1 cellular context compared by ENCODE assay signal in genomic region chr12:119115296-119115905, GRCh38.
TF ChIP-seq lines count a peak whose summit lies in the region.

No MANE protein-coding gene starts in this region.

TF ChIP-seq in HEK293, 187 proteins besides CTCF, POLR2A, EP300 and RAD21 (continued from another document):
- TF ChIP-seq PATZ1 (tag by site-specific recombination; IDR thresholded peaks at IDR 0.05), result no peak
- TF ChIP-seq INSM2 (tag by site-specific recombination; IDR thresholded peaks at IDR 0.05), result no peak
- no peak for TF ChIP-seq ZXDB (tag by site-specific recombination; IDR thresholded peaks at IDR 0.05)
- TF ChIP-seq ATF2 (tag by site-specific recombination; IDR thresholded peaks at IDR 0.05; ENCODE audit: low read depth), result no peak
- TF ChIP-seq ZNF660 (tag by site-specific recombination; IDR thresholded peaks at IDR 0.05), result 0 out of 2 replicates have a peak, but pooled peaks have one; percentile 20
- TF ChIP-seq KLF16 (tag by site-specific recombination; IDR thresholded peaks at IDR 0.05), result no peak
- TF ChIP-seq ZNF654 (tag by site-specific recombination; IDR thresholded peaks at IDR 0.05; ENCODE audit: low read depth), result peak; percentile 46
- TF ChIP-seq ZNF76 (tag by site-specific recombination; IDR thresholded peaks at IDR 0.05; ENCODE audit: borderline replicate concordance, low read depth), result no peak
- TF ChIP-seq ZNF132 (tag by site-specific recombination; IDR thresholded peaks at IDR 0.05; ENCODE audit: borderline replicate concordance), result no peak
